8 cellular contexts compared by ENCODE assay signal in the genomic region with DNA sequence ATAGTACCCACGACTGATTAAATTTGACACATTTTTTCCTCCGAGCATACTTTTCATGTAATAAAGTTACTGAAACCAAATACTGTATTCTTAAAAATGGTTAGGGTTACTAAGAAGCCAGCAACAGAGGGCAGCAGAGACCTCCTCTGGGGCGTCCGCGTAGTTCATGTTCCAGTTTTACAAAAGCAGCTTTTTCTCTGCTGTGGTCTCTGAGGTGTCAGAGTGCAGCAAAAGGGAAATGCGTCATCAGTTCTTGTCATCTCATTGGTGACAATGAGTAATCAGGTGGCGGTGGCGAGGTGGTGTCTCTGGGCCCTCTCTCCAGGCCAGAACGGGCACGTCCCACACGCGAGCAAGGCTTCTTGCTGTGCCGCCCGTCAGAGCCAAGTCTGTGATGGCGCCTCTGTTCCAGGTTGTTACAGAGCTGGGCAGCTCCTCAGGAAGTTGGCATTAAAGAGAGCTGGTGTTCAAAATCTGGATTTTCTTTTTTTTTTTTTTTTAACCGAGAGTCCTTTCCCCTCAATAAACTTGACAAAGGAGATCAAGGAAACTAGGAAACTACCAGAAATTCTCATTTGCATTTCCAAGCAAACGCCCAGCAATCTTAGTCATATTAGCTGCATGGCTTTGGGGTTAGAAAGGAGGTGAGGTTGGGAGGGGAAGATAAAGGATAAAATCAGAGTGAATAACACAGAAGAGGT.
DNase-seq lines count a peak whose midpoint lies in the region; ATAC-seq and TF ChIP-seq lines count a peak whose summit lies in the region.

No MANE protein-coding gene starts in this region.

- no peaks in the 10 kb centered on the region for H3K9me3 ChIP-seq in left lung

- TF ChIP-seq CTCF in C4-2B (conservative IDR thresholded peaks at IDR 0.05) (peak; percentile 89), left lung (IDR thresholded peaks at IDR 0.05) (peak; percentile 55 to 61)

- H3K27me3 ChIP-seq in left lung, result peaks cover 0 to 3% of the 10 kb centered on the region in 2 donors

- peak; percentile 100 for ATAC-seq in GM19328 (IDR thresholded peaks at IDR 0.05; ENCODE audit: unreplicated experiment)
- peak; percentile 96 for ATAC-seq in HG03469 (IDR thresholded peaks at IDR 0.05; ENCODE audit: unreplicated experiment)
- peak; percentile 99 for ATAC-seq in left lung

- DNase-seq in NCI-H526 treated with DMSO at 0.1 percent for 48 hours (lab: John Stamatoyannopoulos, UW) (peak; percentile 84), dermis blood vessel endothelial cell (peak; percentile 94), left lung (peak; percentile 90)
- peak; percentile 88 for DNase-seq in activated CD4-positive, alpha-beta T cell treated with anti-CD3 and anti-CD28 coated beads, Interleukin-2, amount 50 U/mL, for 1 hour
- DNase-seq in stimulated activated CD4-positive, alpha-beta T cell treated with anti-CD3 and anti-CD28 coated beads, Interleukin-2, amount 100 ng/mL, for 4 hours (ENCODE audit: low read depth), result peak; percentile 90

- H3K27ac ChIP-seq in C4-2B (peak overlapping the region; percentile 54), left lung (peak overlapping the region; percentile 78 to 80)

- intact Hi-C loops in left lung (cut with DNase I), result loop anchor here in 1 of 2 donors (10.0 kb wide), 1 partner anchor 102 kb away; the partner anchor contains the start of gene BZW1

- peak overlapping the region in 1 of 2 donors; percentile 25 for H3K4me3 ChIP-seq in left lung

- no peaks in the 10 kb centered on the region for H3K36me3 ChIP-seq in left lung

- peaks cover 0 to 3% of the 10 kb centered on the region in 2 donors for H3K4me1 ChIP-seq in left lung
